ENCODE assay signal across 1 cellular context in genomic region chr12:65093571-65093970, GRCh38.
A peak's percentile ranks its signal among the peaks of the same experiment; 100 is the strongest.
TF ChIP-seq lines count a peak whose summit lies in the region.

No MANE protein-coding gene starts in this region.

TF ChIP-seq in HepG2, 621 proteins besides CTCF, POLR2A, EP300 and RAD21 (continued from another document):
- peak; percentile 95 for TF ChIP-seq ZNF12 (CRISPR knock-in tag; IDR thresholded peaks at IDR 0.05)
